In the genomic region with DNA sequence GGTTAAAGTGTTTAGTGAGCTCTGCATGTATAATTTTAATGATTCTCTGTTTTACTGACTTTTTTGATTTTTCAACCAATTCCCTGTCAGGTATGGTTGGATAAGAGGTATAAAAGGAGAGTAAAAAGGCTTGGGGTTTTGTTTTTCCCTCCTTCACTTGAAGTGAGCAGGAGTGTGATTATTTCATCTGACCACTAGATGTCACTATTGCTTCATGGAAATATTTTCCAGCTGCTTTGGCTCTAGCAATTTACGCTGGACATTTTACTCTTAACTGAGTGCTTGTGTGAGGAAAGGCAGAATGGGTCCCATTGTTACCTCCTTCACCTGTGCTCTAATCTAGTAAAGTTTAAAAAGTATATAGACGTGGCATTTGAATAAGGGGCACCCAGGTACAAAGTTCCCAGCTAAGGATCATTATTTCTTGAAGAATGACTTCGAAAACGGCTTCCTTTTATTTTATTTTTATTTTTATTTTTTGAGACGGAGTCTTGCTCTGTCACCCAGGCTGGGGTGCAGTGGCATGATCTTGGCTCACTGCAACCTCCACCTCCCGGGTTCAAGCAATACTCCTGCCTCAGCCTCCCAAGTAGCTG, we compare ENCODE assay signal across 9 cellular contexts.
DNase-seq lines count a peak whose midpoint lies in the region; ATAC-seq and TF ChIP-seq lines count a peak whose summit lies in the region.
"Had no signal": no experiment of that assay in that cellular context is flagged by ENCODE, and none has a peak within 500 bp of the region (broad histone marks: within the 10 kb centered on the region; RNA-seq: fewer than 3 reads in every experiment).

No MANE protein-coding gene starts in this region.

- peak; percentile 71 for ATAC-seq in HG02970 (IDR thresholded peaks at IDR 0.05; ENCODE audit: low FRiP score, unreplicated experiment)
- ATAC-seq in activated B cell treated with CpG ODN at 0.5 μM for 24 hours (ENCODE audit: low read depth): no peak
- ATAC-seq in Right ventricle myocardium superior (ENCODE audit: poor library complexity): peak; percentile 83
- ATAC-seq in activated CD4-positive, CD25-positive, alpha-beta regulatory T cell treated with anti-CD3 and anti-CD28 coated beads, Interleukin-2, amount 50 U/mL, for 24 hours: no peak

- H3K4me3 ChIP-seq in retinal pigment epithelial cell (ENCODE audit: low read length): no peak overlapping the region

- H3K4me3 Mint-ChIP-seq in activated B cell treated with CpG ODN at 0.5 μM for 24 hours: no peak overlapping the region
- H3K4me3 Mint-ChIP-seq: central memory CD8-positive, alpha-beta T cell had no signal

- peak; percentile 3 for DNase-seq in activated gamma-delta T cell treated with anti-CD3 and anti-CD28 coated beads, Interleukin-2, amount 50 U/mL, for 16 hours (ENCODE audit: low read depth)
- DNase-seq in activated gamma-delta T cell (lab: John Stamatoyannopoulos, UW) (no peak), NCI-H2227 (lab: John Stamatoyannopoulos, UW; ENCODE audit: unreplicated experiment) (peak; percentile 84), activated B cell treated with CpG ODN at 0.5 μM for 24 hours (no peak), Right ventricle myocardium superior (no peak), retinal pigment epithelial cell (ENCODE audit: low read depth) (peak; percentile 16)

- no peak overlapping the region for H3K27ac Mint-ChIP-seq in activated B cell treated with CpG ODN at 0.5 μM for 24 hours

- H3K9me3 Mint-ChIP-seq in activated B cell treated with CpG ODN at 0.5 μM for 24 hours: no peaks in the 10 kb centered on the region
- H3K9me3 Mint-ChIP-seq: central memory CD8-positive, alpha-beta T cell had no signal

- peaks cover 34% of the 10 kb centered on the region for H3K27me3 Mint-ChIP-seq in activated B cell treated with CpG ODN at 0.5 μM for 24 hours

- intact Hi-C loops in activated B cell treated with CpG ODN at 0.5 μM for 24 hours (cut with micrococcal nuclease) (loop anchor here (1.0 to 2.0 kb wide), 7 partner anchors 341 to 1970 kb away; no protein-coding TSS in a partner anchor), Right ventricle myocardium superior (cut with DNase I) (loop anchor here (5.0 to 10.0 kb wide), 3 partner anchors 234 to 1196 kb away; partner anchors contain the start of gene WIF1)

- no peaks in the 10 kb centered on the region for H3K36me3 Mint-ChIP-seq in activated B cell treated with CpG ODN at 0.5 μM for 24 hours (ENCODE audit: low read depth)

- TF ChIP-seq CTCF in activated B cell treated with CpG ODN at 0.5 μM for 24 hours (IDR thresholded peaks at IDR 0.05) (peak; percentile 95), retinal pigment epithelial cell (conservative IDR thresholded peaks at IDR 0.05; ENCODE audit: low read depth, low read length) (peak; percentile 61)

- H3K4me1 Mint-ChIP-seq in activated B cell treated with CpG ODN at 0.5 μM for 24 hours: no peaks in the 10 kb centered on the region
- H3K4me1 Mint-ChIP-seq: central memory CD8-positive, alpha-beta T cell had no signal

- POLR2A ChIA-PET in activated B cell treated with CpG ODN at 0.5 μM for 24 hours (lab: Charles Lee): no interaction called here

- CTCF ChIA-PET in activated B cell treated with CpG ODN at 0.5 μM for 24 hours (lab: Charles Lee): interaction anchor here (0.8 to 4.1 kb wide), 20 partner anchors 9 to 1970 kb away, joined by 3 to 61 read pairs (median 4); no protein-coding TSS in a partner anchor

Comparison
In these comparisons a context has a peak if more than half of its experiments do, and no peak if none do; other contexts are left out.
1. DNase-seq: peak in activated gamma-delta T cell treated with anti-CD3 and anti-CD28 coated beads, Interleukin-2, amount 50 U/mL, for 16 hours (single experiment), NCI-H2227 (single experiment) and retinal pigment epithelial cell (single experiment); none in activated gamma-delta T cell (single experiment), activated B cell treated with CpG ODN at 0.5 μM for 24 hours (single experiment) and Right ventricle myocardium superior (single experiment).
2. ATAC-seq: peak in HG02970 (single experiment) and Right ventricle myocardium superior (single experiment); none in activated B cell treated with CpG ODN at 0.5 μM for 24 hours (single experiment) and activated CD4-positive, CD25-positive, alpha-beta regulatory T cell treated with anti-CD3 and anti-CD28 coated beads, Interleukin-2, amount 50 U/mL, for 24 hours (0 of 2).